11 cellular contexts compared by ENCODE assay signal in genomic region chr5:54774281-54775171, GRCh38.
DNase-seq lines count a peak whose midpoint lies in the region; ATAC-seq and TF ChIP-seq lines count a peak whose summit lies in the region.
"Had no signal": no experiment of that assay in that cellular context is flagged by ENCODE, and none has a peak within 500 bp of the region (broad histone marks: within the 10 kb centered on the region; RNA-seq: fewer than 3 reads in every experiment).

No MANE protein-coding gene starts in this region.

- H2AK5ac ChIP-seq in IMR-90 (ENCODE audit: low read depth, low read length): peak overlapping the region; percentile 14; the same call in 1 of the 2 replicates

- H3K9me3 Mint-ChIP-seq in WTC11: no peaks in the 10 kb centered on the region
- H3K9me3 Mint-ChIP-seq: activated naive CD4-positive, alpha-beta T cell treated with anti-CD3 and anti-CD28 coated beads, Interleukin-2, amount 50 U/mL, for 24 hours had no signal

- H2AFZ ChIP-seq in IMR-90 (replicated peaks; ENCODE audit: low read length, poor library complexity) (peak overlapping the region; percentile 71), OCI-LY7 (ENCODE audit: low read length) (no peak overlapping the region)

- H3K27ac Mint-ChIP-seq in WTC11: no peak overlapping the region
- H3K27ac Mint-ChIP-seq: activated naive CD4-positive, alpha-beta T cell treated with anti-CD3 and anti-CD28 coated beads, Interleukin-2, amount 50 U/mL, for 24 hours had no signal

- ATAC-seq in IMR-90 (ENCODE audit: low read depth) (no peak), WTC11 (no peak)

- 0 out of 2 replicates have a peak overlapping the region, but pooled peaks have one; percentile 1 for H4K91ac ChIP-seq in IMR-90 (ENCODE audit: insufficient read depth, low read depth, low read length)

- no peak overlapping the region for H4K5ac ChIP-seq in IMR-90 (ENCODE audit: low read depth, low read length)

- 0 out of 2 replicates have a peak overlapping the region, but pooled peaks have one; percentile 21 for H2BK20ac ChIP-seq in IMR-90 (ENCODE audit: low read depth, low read length)

- DNase-seq in IMR-90: no peak
- DNase-seq in esophagus muscularis mucosa (ENCODE audit: extremely low spot score): peak; percentile 92
- peak; percentile 43 to 44 for DNase-seq in lung microvascular endothelial cell (ENCODE audit: low read depth in 2 of 2)
- DNase-seq in OCI-LY7 (ENCODE audit: low spot score): no peak
- DNase-seq in WTC11 (ENCODE audit: low spot score): no peak
- no peak for DNase-seq in AML-193 (lab: John Stamatoyannopoulos, UW)
- no peak for DNase-seq in activated CD4-positive, alpha-beta T cell treated with anti-CD3 and anti-CD28 coated beads, Interleukin-2, amount 50 U/mL, for 4 hours
- DNase-seq: cortex of kidney had no signal

- intact Hi-C loops in IMR-90 (cut with micrococcal nuclease) (no loop called here), esophagus muscularis mucosa (cut with DNase I) (no loop called here), OCI-LY7 (cut with micrococcal nuclease; ENCODE audit: unreplicated experiment) (no loop called here)

- no peak overlapping the region for H2AK9ac ChIP-seq in IMR-90 (replicated peaks; ENCODE audit: low read depth, low read length, poor library complexity)

- TF ChIP-seq POLR2A in IMR-90 (IDR thresholded peaks at IDR 0.05; ENCODE audit: low read depth, low read length) (no peak), esophagus muscularis mucosa (IDR thresholded peaks at IDR 0.05; ENCODE audit: low read depth) (no peak)

- no peaks in the 10 kb centered on the region for H3K27me3 Mint-ChIP-seq in WTC11 (ENCODE audit: low read depth)
- H3K27me3 Mint-ChIP-seq: activated naive CD4-positive, alpha-beta T cell treated with anti-CD3 and anti-CD28 coated beads, Interleukin-2, amount 50 U/mL, for 24 hours had no signal

- H3K18ac ChIP-seq in IMR-90 (ENCODE audit: low read depth, low read length): no peak overlapping the region

- H3K4me3 Mint-ChIP-seq in WTC11: no peak overlapping the region
- H3K4me3 Mint-ChIP-seq: activated naive CD4-positive, alpha-beta T cell treated with anti-CD3 and anti-CD28 coated beads, Interleukin-2, amount 50 U/mL, for 24 hours had no signal

- no peaks in the 10 kb centered on the region for H3K36me3 Mint-ChIP-seq in WTC11
- H3K36me3 Mint-ChIP-seq: activated naive CD4-positive, alpha-beta T cell treated with anti-CD3 and anti-CD28 coated beads, Interleukin-2, amount 50 U/mL, for 24 hours had no signal

- no peak overlapping the region for H3K9ac ChIP-seq in IMR-90 (ENCODE audit: low read depth, low read length)
- no peak overlapping the region for H3K9ac ChIP-seq in subcutaneous abdominal adipose tissue (ENCODE audit: low read length in 5 of 5)

- H4K20me1 ChIP-seq in IMR-90 (ENCODE audit: insufficient read depth, low read length) (no peaks in the 10 kb centered on the region), OCI-LY7 (ENCODE audit: insufficient read depth, low read length) (no peaks in the 10 kb centered on the region)

- no peak overlapping the region for H3K27ac ChIP-seq in IMR-90 (ENCODE audit: insufficient read depth, low read length)
- H3K27ac ChIP-seq in esophagus muscularis mucosa (replicated peaks in 1 of 4): peak overlapping the region in 1 of 4 donors; percentile 15
- peak overlapping the region; percentile 49 for H3K27ac ChIP-seq in subcutaneous abdominal adipose tissue (ENCODE audit: low read depth, low read length)
- no peak overlapping the region for H3K27ac ChIP-seq in OCI-LY7 (ENCODE audit: low read depth, low read length, poor library complexity, severe bottlenecking)
- H3K27ac ChIP-seq: neutrophil had no signal

- H2BK15ac ChIP-seq in IMR-90 (ENCODE audit: low read depth, low read length): 0 out of 3 replicates have a peak overlapping the region, but pooled peaks have one; percentile 36

- H3K9me3 ChIP-seq in IMR-90 (ENCODE audit: control insufficient read depth, insufficient read depth, low read length) (no peaks in the 10 kb centered on the region), esophagus muscularis mucosa (no peaks in the 10 kb centered on the region), subcutaneous abdominal adipose tissue (ENCODE audit: control insufficient read depth in 5 of 5, low read length in 5 of 5) (no peaks in the 10 kb centered on the region), OCI-LY7 (ENCODE audit: low read length) (no peaks in the 10 kb centered on the region)
- H3K9me3 ChIP-seq: neutrophil had no signal

- no peak for TF ChIP-seq EP300 in esophagus muscularis mucosa (IDR thresholded peaks at IDR 0.05)

- H3K23ac ChIP-seq in IMR-90 (ENCODE audit: low read depth, low read length): no peak overlapping the region

- H3K4me1 ChIP-seq in IMR-90 (ENCODE audit: control insufficient read depth, insufficient read depth, low read length) (peaks cover 5% of the 10 kb centered on the region), esophagus muscularis mucosa (no peaks in the 10 kb centered on the region), subcutaneous abdominal adipose tissue (ENCODE audit: control insufficient read depth in 5 of 5, insufficient read depth in 5 of 5, low read length in 5 of 5) (peaks cover 0 to 14% (median 6%) of the 10 kb centered on the region in 5 donors), OCI-LY7 (ENCODE audit: insufficient read depth, low read length, poor library complexity, severe bottlenecking) (no peaks in the 10 kb centered on the region)

- H3K4me2 ChIP-seq in IMR-90 (ENCODE audit: low read depth, low read length) (no peak overlapping the region), OCI-LY7 (ENCODE audit: low read length) (no peak overlapping the region)

- H3K79me1 ChIP-seq in IMR-90 (ENCODE audit: low read depth in 1 of 2, low read length in 2 of 2): no peaks in the 10 kb centered on the region

- in situ Hi-C loops in IMR-90 (cut with MboI; ENCODE audit: low sequenced_read_pairs): no loop called here

- H3K9me2 ChIP-seq in OCI-LY7 (ENCODE audit: insufficient read depth, low read length): no peaks in the 10 kb centered on the region

- BruUV-seq in IMR-90 (replicated peaks; lab: Mats Ljungman, UMichigan) (no TSS peak), OCI-LY7 (replicated peaks; lab: Mats Ljungman, UMichigan) (no TSS peak)

- H4K8ac ChIP-seq in IMR-90 (ENCODE audit: low read depth in 2 of 2, low read length in 2 of 2): no peak overlapping the region

- no peak overlapping the region for H3K56ac ChIP-seq in IMR-90 (ENCODE audit: extremely low read depth, insufficient read depth, low read length)

- no peak overlapping the region for H3K14ac ChIP-seq in IMR-90 (replicated peaks; ENCODE audit: low read depth, low read length)

- 73% methylated on average over 3 of the region's 10 CpGs; no CpG with 5 or more reads in 1 of the 2 experiments for WGBS in IMR-90 (ENCODE audit: extremely low coverage in 2 of 2, insufficient read length in 1 of 2), 2 experiments
- 64% methylated on average over 10 of the region's 10 CpGs for WGBS in esophagus muscularis mucosa

- TF ChIP-seq CTCF in IMR-90 (conservative IDR thresholded peaks at IDR 0.05; ENCODE audit: low read depth, low read length) (no peak), esophagus muscularis mucosa (IDR thresholded peaks at IDR 0.05) (no peak), OCI-LY7 (conservative IDR thresholded peaks at IDR 0.05; ENCODE audit: low read length) (no peak), WTC11 (IDR thresholded peaks at IDR 0.05) (no peak)

- H3K4me3 ChIP-seq in IMR-90 (ENCODE audit: insufficient read depth, low read depth, low read length) (no peak overlapping the region), esophagus muscularis mucosa (no peak overlapping the region), subcutaneous abdominal adipose tissue (ENCODE audit: low read depth in 1 of 5, low read length in 5 of 5) (peak overlapping the region in 4 of 5 donors; percentile 33 to 73 (median 44)), OCI-LY7 (ENCODE audit: low read depth, low read length, poor library complexity, severe bottlenecking) (no peak overlapping the region)

- TF ChIP-seq RAD21 in IMR-90 (IDR thresholded peaks at IDR 0.05; ENCODE audit: low read length): no peak

- no peaks in the 10 kb centered on the region for H3K79me2 ChIP-seq in OCI-LY7 (ENCODE audit: insufficient read depth, low read depth, low read length)

- CTCF ChIA-PET in IMR-90 (lab: Yijun Ruan, JAX) (no interaction called here), OCI-LY7 (lab: Charles Lee; ENCODE audit: unreplicated experiment) (no interaction called here), WTC11 (lab: Charles Lee) (no interaction called here)

- H3K4ac ChIP-seq in IMR-90 (ENCODE audit: low read depth, low read length): no peak overlapping the region

- H2BK5ac ChIP-seq in IMR-90 (ENCODE audit: low read depth, low read length, poor library complexity, severe bottlenecking): no peak overlapping the region

- H3K27me3 ChIP-seq in IMR-90 (ENCODE audit: control insufficient read depth, insufficient read depth, low read length) (no peaks in the 10 kb centered on the region), esophagus muscularis mucosa (no peaks in the 10 kb centered on the region), subcutaneous abdominal adipose tissue (ENCODE audit: control insufficient read depth in 5 of 5, insufficient read depth in 4 of 5, low read length in 5 of 5) (no peaks in the 10 kb centered on the region)
- H3K27me3 ChIP-seq: neutrophil had no signal

- POLR2A ChIA-PET in IMR-90 (lab: Charles Lee; ENCODE audit: unreplicated experiment) (no interaction called here), OCI-LY7 (lab: Charles Lee) (interaction anchor here (0.7 kb wide), 1 partner anchor 198 kb away, joined by 3 read pairs; no protein-coding TSS in a partner anchor), WTC11 (lab: Charles Lee) (no interaction called here)

- H2BK120ac ChIP-seq in IMR-90 (ENCODE audit: low read depth, low read length): no peak overlapping the region; the same call in 1 of the 2 replicates

- no peaks in the 10 kb centered on the region for H3K9me1 ChIP-seq in IMR-90 (ENCODE audit: insufficient read depth, low read length)

- H3K4me1 Mint-ChIP-seq in WTC11: peaks cover 5% of the 10 kb centered on the region; the same call in 1 of the 2 replicates
- H3K4me1 Mint-ChIP-seq: activated naive CD4-positive, alpha-beta T cell treated with anti-CD3 and anti-CD28 coated beads, Interleukin-2, amount 50 U/mL, for 24 hours had no signal

- H3K36me3 ChIP-seq in IMR-90 (ENCODE audit: control insufficient read depth, insufficient read depth, low read length) (no peaks in the 10 kb centered on the region), esophagus muscularis mucosa (no peaks in the 10 kb centered on the region), subcutaneous abdominal adipose tissue (ENCODE audit: control insufficient read depth in 5 of 5, insufficient read depth in 5 of 5, low read length in 5 of 5) (no peaks in the 10 kb centered on the region), OCI-LY7 (ENCODE audit: insufficient read depth, low read length) (no peaks in the 10 kb centered on the region)
- H3K36me3 ChIP-seq: neutrophil had no signal

- dilution Hi-C loops in IMR-90 (cut with HindIII; ENCODE audit: low sequenced_read_pairs, unreplicated experiment): no loop called here

TF ChIP-seq in IMR-90, 13 proteins besides CTCF, POLR2A, EP300 and RAD21 (continues in another document):
- TF ChIP-seq MAZ (IDR thresholded peaks at IDR 0.05; ENCODE audit: borderline replicate concordance, low read depth, low read length) (no peak), MXI1 (IDR thresholded peaks at IDR 0.05; ENCODE audit: borderline replicate concordance, low read depth, low read length) (no peak)

TF ChIP-seq in WTC11, 78 proteins besides CTCF, POLR2A, EP300 and RAD21 (continues in another document):
- no peak for TF ChIP-seq GRHL2 (CRISPR knock-in tag; IDR thresholded peaks at IDR 0.05; ENCODE audit: insufficient replicate concordance, severe bottlenecking)

Comparison
In these comparisons a context has a peak if more than half of its experiments do, and no peak if none do; other contexts are left out.
1. DNase-seq: peak in esophagus muscularis mucosa (single experiment) and lung microvascular endothelial cell (2 of 2); none in IMR-90 (single experiment), OCI-LY7 (single experiment), WTC11 (single experiment), AML-193 (0 of 2) and activated CD4-positive, alpha-beta T cell treated with anti-CD3 and anti-CD28 coated beads, Interleukin-2, amount 50 U/mL, for 4 hours (0 of 2).
2. H3K4me3 ChIP-seq: peak in subcutaneous abdominal adipose tissue (4 of 5); none in IMR-90 (single experiment), esophagus muscularis mucosa (0 of 4) and OCI-LY7 (single experiment).